8 cellular contexts compared by ENCODE assay signal in genomic region chr19:7507884-7508283, GRCh38. TPM values are rescaled to one million over a fixed set of nuclear protein-coding genes. Genes with fewer than 3 reads are reported as not detected.
DNase-seq lines count a peak whose midpoint lies in the region; ATAC-seq and TF ChIP-seq lines count a peak whose summit lies in the region.

No MANE protein-coding gene starts in this region.

- intact Hi-C loops in activated T-helper 2 cell treated with anti-CD3 and anti-CD28 coated beads, Interferon-gamma antibody, Interleukin-2, Interleukin-4, amounts not matched to agents 10 μg/mL and 5 μg/mL and 100 μg/mL, durations not matched to agents 14 hours and 24 hours and 36 hours (cut with micrococcal nuclease): loop anchor here (10.0 kb wide), 1 partner anchor 113 kb away; no protein-coding TSS in a partner anchor

- H3K4me1 Mint-ChIP-seq in activated CD8-positive, alpha-beta memory T cell treated with anti-CD3 and anti-CD28 coated beads, Interleukin-2, amount 10 ng/mL, durations not matched to agents 7 days and 5 days: peaks cover 13% of the 10 kb centered on the region
- H3K4me1 Mint-ChIP-seq in activated T-helper 2 cell treated with anti-CD3 and anti-CD28 coated beads, Interferon-gamma antibody, Interleukin-2, Interleukin-4, amounts not matched to agents 10 μg/mL and 5 μg/mL and 100 μg/mL, durations not matched to agents 14 hours and 24 hours and 36 hours (ENCODE audit: low read depth): peaks cover 11% of the 10 kb centered on the region

- no peak overlapping the region for H3K4me3 Mint-ChIP-seq in activated CD8-positive, alpha-beta memory T cell treated with anti-CD3 and anti-CD28 coated beads, Interleukin-2, amount 10 ng/mL, durations not matched to agents 7 days and 5 days
- H3K4me3 Mint-ChIP-seq in activated T-helper 2 cell treated with anti-CD3 and anti-CD28 coated beads, Interferon-gamma antibody, Interleukin-2, Interleukin-4, amounts not matched to agents 10 μg/mL and 5 μg/mL and 100 μg/mL, durations not matched to agents 14 hours and 24 hours and 36 hours (ENCODE audit: low read depth): no peak overlapping the region

- no peaks in the 10 kb centered on the region for H3K27me3 ChIP-seq in osteoblast (ENCODE audit: insufficient read depth, low read length)

- H3K4me2 ChIP-seq in osteoblast (ENCODE audit: insufficient read depth, low read length): no peak overlapping the region

- peaks cover 22% of the 10 kb centered on the region for H3K27me3 Mint-ChIP-seq in activated CD8-positive, alpha-beta memory T cell treated with anti-CD3 and anti-CD28 coated beads, Interleukin-2, amount 10 ng/mL, durations not matched to agents 7 days and 5 days
- H3K27me3 Mint-ChIP-seq in activated T-helper 2 cell treated with anti-CD3 and anti-CD28 coated beads, Interferon-gamma antibody, Interleukin-2, Interleukin-4, amounts not matched to agents 10 μg/mL and 5 μg/mL and 100 μg/mL, durations not matched to agents 14 hours and 24 hours and 36 hours (ENCODE audit: low read depth): peaks cover 13% of the 10 kb centered on the region

- H3K4me3 ChIP-seq in epithelial cell of esophagus (ENCODE audit: low read length) (no peak overlapping the region), osteoblast (ENCODE audit: insufficient read depth, low read length) (no peak overlapping the region)

- no peak overlapping the region for H3K27ac ChIP-seq in osteoblast (ENCODE audit: low read depth, low read length)

- H3K36me3 ChIP-seq in osteoblast (ENCODE audit: insufficient read depth, low read length): no peaks in the 10 kb centered on the region

- CTCF ChIA-PET in activated CD8-positive, alpha-beta memory T cell treated with anti-CD3 and anti-CD28 coated beads, Interleukin-2, amount 10 ng/mL, durations not matched to agents 7 days and 5 days (lab: Charles Lee): interaction anchor here (1.4 kb wide), 1 partner anchor 60 kb away, joined by 4 read pairs; no protein-coding TSS in a partner anchor

- H3K9me3 ChIP-seq in osteoblast (ENCODE audit: low read depth, low read length): no peaks in the 10 kb centered on the region

- H4K20me1 ChIP-seq in osteoblast (ENCODE audit: insufficient read depth, low read length): no peaks in the 10 kb centered on the region

- no peak for DNase-seq in activated CD8-positive, alpha-beta memory T cell treated with anti-CD3 and anti-CD28 coated beads, Interleukin-2, amount 10 ng/mL, durations not matched to agents 7 days and 5 days
- no peak for DNase-seq in activated CD8-positive, alpha-beta memory T cell treated with anti-CD3 and anti-CD28 coated beads for 24 hours
- DNase-seq in RPMI7951 (ENCODE audit: low read depth): peak; percentile 91
- peak; percentile 82 for DNase-seq in epithelial cell of esophagus (ENCODE audit: low read depth)
- DNase-seq in osteoblast (ENCODE audit: insufficient read length, low spot score, missing footprints): peak; percentile 98
- DNase-seq in stimulated activated naive CD4-positive, alpha-beta T cell (lab: John Stamatoyannopoulos, UW): no peak
- DNase-seq in activated T-helper 2 cell treated with anti-CD3 and anti-CD28 coated beads, Interferon-gamma antibody, Interleukin-2, Interleukin-4, amounts not matched to agents 10 μg/mL and 5 μg/mL and 100 μg/mL, durations not matched to agents 14 hours and 24 hours and 36 hours (ENCODE audit: low spot score): no peak
- no peak for DNase-seq in HuH-7.5 (ENCODE audit: low spot score)

- TF ChIP-seq CTCF in epithelial cell of esophagus (IDR thresholded peaks at IDR 0.05; ENCODE audit: insufficient read depth, low read depth, low read length, missing control alignments) (no peak), osteoblast (IDR thresholded peaks at IDR 0.05; ENCODE audit: extremely low read depth, low read depth, low read length) (no peak)

- no peak overlapping the region for H3K27ac Mint-ChIP-seq in activated CD8-positive, alpha-beta memory T cell treated with anti-CD3 and anti-CD28 coated beads, Interleukin-2, amount 10 ng/mL, durations not matched to agents 7 days and 5 days
- no peak overlapping the region for H3K27ac Mint-ChIP-seq in activated T-helper 2 cell treated with anti-CD3 and anti-CD28 coated beads, Interferon-gamma antibody, Interleukin-2, Interleukin-4, amounts not matched to agents 10 μg/mL and 5 μg/mL and 100 μg/mL, durations not matched to agents 14 hours and 24 hours and 36 hours

- H3K36me3 Mint-ChIP-seq in activated CD8-positive, alpha-beta memory T cell treated with anti-CD3 and anti-CD28 coated beads, Interleukin-2, amount 10 ng/mL, durations not matched to agents 7 days and 5 days: no peaks in the 10 kb centered on the region
- no peaks in the 10 kb centered on the region for H3K36me3 Mint-ChIP-seq in activated T-helper 2 cell treated with anti-CD3 and anti-CD28 coated beads, Interferon-gamma antibody, Interleukin-2, Interleukin-4, amounts not matched to agents 10 μg/mL and 5 μg/mL and 100 μg/mL, durations not matched to agents 14 hours and 24 hours and 36 hours (ENCODE audit: low read depth)

- H3K4me1 ChIP-seq in osteoblast (ENCODE audit: insufficient read depth, low read length): no peaks in the 10 kb centered on the region

- peak overlapping the region; percentile 54 for H2AFZ ChIP-seq in osteoblast (ENCODE audit: low read length)

- H3K79me2 ChIP-seq in osteoblast (ENCODE audit: insufficient read depth, low read length): no peaks in the 10 kb centered on the region

- no peaks in the 10 kb centered on the region for H3K9me3 Mint-ChIP-seq in activated CD8-positive, alpha-beta memory T cell treated with anti-CD3 and anti-CD28 coated beads, Interleukin-2, amount 10 ng/mL, durations not matched to agents 7 days and 5 days (ENCODE audit: low read depth)
- H3K9me3 Mint-ChIP-seq in activated T-helper 2 cell treated with anti-CD3 and anti-CD28 coated beads, Interferon-gamma antibody, Interleukin-2, Interleukin-4, amounts not matched to agents 10 μg/mL and 5 μg/mL and 100 μg/mL, durations not matched to agents 14 hours and 24 hours and 36 hours: no peaks in the 10 kb centered on the region

- peak; percentile 31 for ATAC-seq in activated CD8-positive, alpha-beta memory T cell treated with anti-CD3 and anti-CD28 coated beads, Interleukin-2, amount 10 ng/mL, durations not matched to agents 7 days and 5 days

RNA-seq across cellular contexts. Expression of gene ZNF358, which starts 8.0 kb away (rescaled TPM):
- total RNA-seq in activated CD8-positive, alpha-beta memory T cell treated with anti-CD3 and anti-CD28 coated beads, Interleukin-2, amount 10 ng/mL, durations not matched to agents 7 days and 5 days: 10 to 100 TPM in 1 of 2 experiments, 1 to 10 TPM in 1; 8.9 to 11.3 TPM
- total RNA-seq in RPMI7951 (2014; rRNA removed; shearing (Covaris generic)): 35.8 and 50.3 TPM in 2 replicates
- 25.0 and 26.1 TPM in 2 replicates for total RNA-seq in osteoblast
- 5.3 and 7.9 TPM in 2 replicates for total RNA-seq in activated T-helper 2 cell treated with anti-CD3 and anti-CD28 coated beads, Interferon-gamma antibody, Interleukin-2, Interleukin-4, amounts not matched to agents 10 μg/mL and 5 μg/mL and 100 μg/mL, durations not matched to agents 14 hours and 24 hours and 36 hours

RNA-seq across cellular contexts. Expression of gene MCOLN1, which starts 14.5 kb away (rescaled TPM):
- 10 to 100 TPM; 15.8 to 20.7 TPM for total RNA-seq in activated CD8-positive, alpha-beta memory T cell treated with anti-CD3 and anti-CD28 coated beads, Interleukin-2, amount 10 ng/mL, durations not matched to agents 7 days and 5 days
- total RNA-seq in RPMI7951 (2014; rRNA removed; shearing (Covaris generic)): 2.0 and 3.5 TPM in 2 replicates
- total RNA-seq in osteoblast: 16.6 and 21.2 TPM in 2 replicates
- total RNA-seq in activated T-helper 2 cell treated with anti-CD3 and anti-CD28 coated beads, Interferon-gamma antibody, Interleukin-2, Interleukin-4, amounts not matched to agents 10 μg/mL and 5 μg/mL and 100 μg/mL, durations not matched to agents 14 hours and 24 hours and 36 hours: 10.3 and 11.2 TPM in 2 replicates

RNA-seq across cellular contexts. Expression of gene PEX11G, which starts 19.0 kb away (rescaled TPM):
- total RNA-seq in activated CD8-positive, alpha-beta memory T cell treated with anti-CD3 and anti-CD28 coated beads, Interleukin-2, amount 10 ng/mL, durations not matched to agents 7 days and 5 days: 1 to 10 TPM in 1 of 2 experiments, under 1 TPM in 1; 0.58 to 1.9 TPM
- 0.36 and 3.2 TPM in 2 replicates for total RNA-seq in RPMI7951 (2014; rRNA removed; shearing (Covaris generic))
- total RNA-seq in osteoblast: 2.9 and 4.1 TPM in 2 replicates
- 1.3 and 2.5 TPM in 2 replicates for total RNA-seq in activated T-helper 2 cell treated with anti-CD3 and anti-CD28 coated beads, Interferon-gamma antibody, Interleukin-2, Interleukin-4, amounts not matched to agents 10 μg/mL and 5 μg/mL and 100 μg/mL, durations not matched to agents 14 hours and 24 hours and 36 hours

RNA-seq across cellular contexts. Expression of gene PNPLA6, which starts 27.6 kb away (rescaled TPM):
- 100 to 1,000 TPM; 160 to 184 TPM for total RNA-seq in activated CD8-positive, alpha-beta memory T cell treated with anti-CD3 and anti-CD28 coated beads, Interleukin-2, amount 10 ng/mL, durations not matched to agents 7 days and 5 days
- total RNA-seq in RPMI7951 (2014; rRNA removed; shearing (Covaris generic)): 44.7 and 51.5 TPM in 2 replicates
- 75.1 and 83.6 TPM in 2 replicates for total RNA-seq in osteoblast
- total RNA-seq in activated T-helper 2 cell treated with anti-CD3 and anti-CD28 coated beads, Interferon-gamma antibody, Interleukin-2, Interleukin-4, amounts not matched to agents 10 μg/mL and 5 μg/mL and 100 μg/mL, durations not matched to agents 14 hours and 24 hours and 36 hours: 145 and 147 TPM in 2 replicates

Comparison
In these comparisons a context has a peak if more than half of its experiments do, and no peak if none do; other contexts are left out.
1. DNase-seq: peak in RPMI7951 (single experiment), epithelial cell of esophagus (single experiment) and osteoblast (single experiment); none in activated CD8-positive, alpha-beta memory T cell treated with anti-CD3 and anti-CD28 coated beads, Interleukin-2, amount 10 ng/mL, durations not matched to agents 7 days and 5 days (single experiment), activated CD8-positive, alpha-beta memory T cell treated with anti-CD3 and anti-CD28 coated beads for 24 hours (single experiment), stimulated activated naive CD4-positive, alpha-beta T cell (0 of 6), activated T-helper 2 cell treated with anti-CD3 and anti-CD28 coated beads, Interferon-gamma antibody, Interleukin-2, Interleukin-4, amounts not matched to agents 10 μg/mL and 5 μg/mL and 100 μg/mL, durations not matched to agents 14 hours and 24 hours and 36 hours (single experiment) and HuH-7.5 (single experiment).